Comparison of ENCODE assay signal across 8 cellular contexts in genomic region chr11:57480409-57481137, GRCh38. TPM values are rescaled to one million over a fixed set of nuclear protein-coding genes. Genes with fewer than 3 reads are reported as not detected.
A peak's percentile ranks its signal among the peaks of the same experiment; 100 is the strongest.
DNase-seq lines count a peak whose midpoint lies in the region; ATAC-seq and TF ChIP-seq lines count a peak whose summit lies in the region.

No MANE protein-coding gene starts in this region.

- H3K27me3 ChIP-seq in NT2/D1 (ENCODE audit: insufficient read depth, insufficient read length), result peaks cover 20% of the 10 kb centered on the region
- no peaks in the 10 kb centered on the region for H3K27me3 ChIP-seq in ovary

- H3K4me3 ChIP-seq in NT2/D1 (ENCODE audit: insufficient read length, low read depth), result no peak overlapping the region
- no peak overlapping the region for H3K4me3 ChIP-seq in ovary

- H3K9me3 ChIP-seq in NT2/D1 (ENCODE audit: insufficient read depth, low read length) (no peaks in the 10 kb centered on the region), ovary (no peaks in the 10 kb centered on the region)

- H3K4me1 ChIP-seq in NT2/D1 (ENCODE audit: insufficient read depth, insufficient read length) (peaks cover 22% of the 10 kb centered on the region), ovary (ENCODE audit: insufficient read depth) (peaks cover 10% of the 10 kb centered on the region)

- no peak overlapping the region for H3K9ac ChIP-seq in NT2/D1 (ENCODE audit: insufficient read length, low read depth)

- TF ChIP-seq POLR2A in ovary (IDR thresholded peaks at IDR 0.05), result no peak

- no peak overlapping the region for H3K27ac ChIP-seq in ovary

- DNase-seq in DMS79 treated with DMSO at 0.1 percent for 48 hours (lab: John Stamatoyannopoulos, UW) (peak; percentile 39), DMS79 (lab: John Stamatoyannopoulos, UW) (no peak), NT2/D1 (ENCODE audit: low read depth, low spot score) (peak; percentile 62), fibroblast of gingiva (ENCODE audit: low read depth) (peak; percentile 26), ovary (peak in 4 of 5 donors; percentile 61 to 70 (median 66))
- peak; percentile 85 for DNase-seq in activated CD8-positive, alpha-beta memory T cell treated with anti-CD3 and anti-CD28 coated beads, Interleukin-2, amount 50 U/mL, for 48 hours

- intact Hi-C loops in ovary (cut with DNase I), result no loop called here

- 35 to 42% (median 37%) methylated on average over 9 of the region's 9 CpGs for WGBS in ovary, 3 donors

- TF ChIP-seq EP300 in ovary (IDR thresholded peaks at IDR 0.05), result no peak

- H3K36me3 ChIP-seq in NT2/D1 (ENCODE audit: insufficient read depth, insufficient read length, low read length) (no peaks in the 10 kb centered on the region), ovary (no peaks in the 10 kb centered on the region)

- ATAC-seq in HG03354 (IDR thresholded peaks at IDR 0.05; ENCODE audit: poor library complexity, severe bottlenecking, unreplicated experiment) (peak; percentile 48), GM18498 (IDR thresholded peaks at IDR 0.05; ENCODE audit: unreplicated experiment) (no peak)

- peak; percentile 26 to 36 (median 29) for TF ChIP-seq CTCF in ovary (IDR thresholded peaks at IDR 0.05)

RNA-seq across cellular contexts. Expression of gene RTN4RL2, which starts 20.2 kb away (rescaled TPM):
- 1 to 10 TPM in 2 of 7 donors, under 1 TPM in 5; 0.23 to 2.0 (median 0.83) TPM for total RNA-seq in ovary
- polyA plus RNA-seq in ovary, result under 1 TPM in 1 of 2 donors, not detected in 1; 0.53 TPM

RNA-seq across cellular contexts. Expression of gene SLC43A1, which starts 34.9 kb away (rescaled TPM):
- 10 to 100 TPM; 11.5 to 23.5 (median 18.6) TPM for total RNA-seq in ovary
- polyA plus RNA-seq in ovary, result 10 to 100 TPM; 14.8 to 30.4 TPM

RNA-seq across cellular contexts. Expression of gene TIMM10, which starts 50.0 kb away (rescaled TPM):
- 10 to 100 TPM; 23.4 to 42.0 (median 38.0) TPM for total RNA-seq in ovary
- polyA plus RNA-seq in ovary, result 10 to 100 TPM; 32.0 to 36.2 TPM

RNA-seq across cellular contexts. Expression of gene SLC43A3, which starts 53.7 kb away (rescaled TPM):
- total RNA-seq in ovary, result 10 to 100 TPM; 17.0 to 47.2 (median 36.3) TPM
- polyA plus RNA-seq in ovary, result 10 to 100 TPM; 21.2 to 69.3 TPM

RNA-seq across cellular contexts. Expression of gene SMTNL1, which starts 56.8 kb away (rescaled TPM):
- not detected for total RNA-seq in ovary
- not detected for polyA plus RNA-seq in ovary
